In the genomic region with DNA sequence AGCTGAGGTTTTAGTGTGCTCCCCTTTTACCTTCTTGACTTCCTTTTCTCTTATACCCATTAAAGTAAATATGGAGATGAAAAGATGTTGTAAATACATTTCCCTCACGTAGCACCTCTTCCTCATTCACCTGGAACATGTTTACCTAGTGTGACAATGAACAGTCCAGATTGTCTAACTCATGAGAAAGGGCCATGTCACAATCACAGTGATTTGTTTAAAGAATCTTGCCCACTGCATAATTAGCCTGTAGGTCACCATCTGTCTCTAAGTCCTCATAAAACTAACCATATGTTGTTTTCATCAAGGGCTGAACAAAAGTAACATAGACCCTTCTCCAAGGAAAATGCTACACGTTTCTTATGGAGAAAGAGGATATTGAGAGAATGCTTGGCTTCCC, we compare ENCODE assay signal across 23 cellular contexts.
DNase-seq lines count a peak whose midpoint lies in the region; ATAC-seq and TF ChIP-seq lines count a peak whose summit lies in the region.
"Had no signal": no experiment of that assay in that cellular context is flagged by ENCODE, and none has a peak within 500 bp of the region (broad histone marks: within the 10 kb centered on the region; RNA-seq: fewer than 3 reads in every experiment).

No MANE protein-coding gene starts in this region.

- in situ Hi-C loops in GM13977 (cut with MboI; ENCODE audit: low pct_unique_long_range_greater_than_20kb, low sequenced_read_pairs, unreplicated experiment), result no loop called here

- no peaks in the 10 kb centered on the region for H3K9me3 Mint-ChIP-seq in activated naive CD4-positive, alpha-beta T cell treated with anti-CD3 and anti-CD28 coated beads, Interleukin-2, amount 50 U/mL, for 72 hours
- H3K9me3 Mint-ChIP-seq: activated CD4-positive, alpha-beta memory T cell treated with anti-CD3 and anti-CD28 coated beads for 36 hours; activated T-cell treated with anti-CD3 and anti-CD28 coated beads, Interleukin-2, amount 50 U/mL, for 24 hours; dendritic cell treated with granulocyte-macrophage colony-stimulating factor and Interleukin-4, amounts not matched to agents 40 ng/mL and 50 ng/mL, for 4 days; immature natural killer cell; stimulated activated naive B cell treated with anti-CD40 and anti-IgM and Interleukin-4, amounts not matched to agents 10 μg/mL and 1 μg/mL and 100 μg/mL, for 72 hours had no signal

- H3K4me1 ChIP-seq in PC-9 (replicated peaks; ENCODE audit: insufficient read depth), result peaks cover 43% of the 10 kb centered on the region
- H3K4me1 ChIP-seq: BE2C, HAP-1 had no signal

- no peaks in the 10 kb centered on the region for H3K36me3 ChIP-seq in PC-9 (ENCODE audit: low read depth)
- H3K36me3 ChIP-seq: BE2C, HAP-1 had no signal

- H3K9me2 ChIP-seq in PC-9 (ENCODE audit: insufficient read depth), result no peaks in the 10 kb centered on the region

- H3K4me2 ChIP-seq in PC-9, result peak overlapping the region; percentile 40

- no peak overlapping the region for H3K4me3 ChIP-seq in PC-9
- H3K4me3 ChIP-seq: HAP-1 had no signal

- CTCF ChIA-PET in PC-9 (lab: Charles Lee), result no interaction called here

- peaks cover 10% of the 10 kb centered on the region for H3K79me2 ChIP-seq in PC-9 (ENCODE audit: low read depth)

- intact Hi-C loops in PC-9 (cut with micrococcal nuclease; ENCODE audit: unreplicated experiment), result loop anchor here (5.0 kb wide), 1 partner anchor 105 kb away; no protein-coding TSS in a partner anchor
- intact Hi-C loops in left colon (cut with DNase I, micrococcal nuclease), result no loop called here

- no peak overlapping the region for H3K27ac Mint-ChIP-seq in activated naive CD4-positive, alpha-beta T cell treated with anti-CD3 and anti-CD28 coated beads, Interleukin-2, amount 50 U/mL, for 72 hours
- H3K27ac Mint-ChIP-seq: activated CD4-positive, alpha-beta memory T cell treated with anti-CD3 and anti-CD28 coated beads for 36 hours; activated T-cell treated with anti-CD3 and anti-CD28 coated beads, Interleukin-2, amount 50 U/mL, for 24 hours; dendritic cell treated with granulocyte-macrophage colony-stimulating factor and Interleukin-4, amounts not matched to agents 40 ng/mL and 50 ng/mL, for 4 days; naive thymus-derived CD8-positive, alpha-beta T cell; progenitor cell of endocrine pancreas; stimulated activated naive B cell treated with anti-CD40 and anti-IgM and Interleukin-4, amounts not matched to agents 10 μg/mL and 1 μg/mL and 100 μg/mL, for 72 hours had no signal

- BruUV-seq in PC-9 (replicated peaks; lab: Mats Ljungman, UMichigan), result no TSS peak

- H3K27me3 ChIP-seq in PC-9 (ENCODE audit: insufficient read depth, low read depth), result no peaks in the 10 kb centered on the region
- H3K27me3 ChIP-seq: BE2C, brain microvascular endothelial cell had no signal

- H3K9me3 ChIP-seq in PC-9 (ENCODE audit: insufficient read depth, low read depth), result no peaks in the 10 kb centered on the region
- H3K9me3 ChIP-seq: BE2C, HAP-1 had no signal

- no peaks in the 10 kb centered on the region for H4K20me1 ChIP-seq in PC-9 (ENCODE audit: insufficient read depth)

- H3K36me3 Mint-ChIP-seq in activated naive CD4-positive, alpha-beta T cell treated with anti-CD3 and anti-CD28 coated beads, Interleukin-2, amount 50 U/mL, for 72 hours, result peaks cover 0 to 26% of the 10 kb centered on the region in 2 donors

- no peak overlapping the region for H2AFZ ChIP-seq in PC-9

- peak overlapping the region; percentile 91 for H3K27ac ChIP-seq in PC-9
- H3K27ac ChIP-seq: brain microvascular endothelial cell had no signal

- POLR2A ChIA-PET in PC-9 (lab: Charles Lee; ENCODE audit: unreplicated experiment), result no interaction called here

- no peak for TF ChIP-seq CTCF in PC-9 (conservative IDR thresholded peaks at IDR 0.05)
- no peak for TF ChIP-seq CTCF in GM13977 (IDR thresholded peaks at IDR 0.05; ENCODE audit: extremely low read depth, insufficient read depth, missing control alignments)

- ATAC-seq in left colon (peak; percentile 94), HG02981 (IDR thresholded peaks at IDR 0.05; ENCODE audit: unreplicated experiment) (no peak)
- no peak for ATAC-seq in activated naive CD4-positive, alpha-beta T cell treated with anti-CD3 and anti-CD28 coated beads, Interleukin-2, amount 50 U/mL, for 72 hours
- ATAC-seq: naive thymus-derived CD8-positive, alpha-beta T cell; stimulated activated naive B cell treated with anti-CD40 and anti-IgM and Interleukin-4, amounts not matched to agents 10 μg/mL and 1 μg/mL and 100 μg/mL, for 72 hours had no signal

- DNase-seq in DMS 273 treated with DMSO at 0.1 percent for 48 hours (lab: John Stamatoyannopoulos, UW) (peak; percentile 96), HT-29 (ENCODE audit: low spot score) (peak; percentile 32), PC-9 (peak in 1 of 2 experiments; percentile 93), left colon (no peak), GM13977 (ENCODE audit: low spot score) (no peak)
- DNase-seq in activated naive CD4-positive, alpha-beta T cell treated with anti-CD3 and anti-CD28 coated beads, Interleukin-2, amount 50 U/mL, for 72 hours (ENCODE audit: low spot score in 2 of 2), result no peak
- DNase-seq: activated CD4-positive, alpha-beta memory T cell treated with anti-CD3 and anti-CD28 coated beads for 36 hours; activated naive CD4-positive, alpha-beta T cell treated with anti-CD3 and anti-CD28 coated beads, Interleukin-2, amount 50 U/mL, for 16 hours; activated T-cell treated with anti-CD3 and anti-CD28 coated beads, Interleukin-2, amount 50 U/mL, for 24 hours; BE2C; brain microvascular endothelial cell; DMS79; head of caudate nucleus; immature natural killer cell; Karpas-422; naive thymus-derived CD8-positive, alpha-beta T cell; NCI-H1105; stimulated activated naive B cell treated with anti-CD40 and anti-IgM and Interleukin-4, amounts not matched to agents 10 μg/mL and 1 μg/mL and 100 μg/mL, for 72 hours; trophoblast cell had no signal

- H3F3A ChIP-seq in PC-9 (ENCODE audit: insufficient read depth, low read depth), result peaks cover 25% of the 10 kb centered on the region

Comparison
In these comparisons a context has a peak if more than half of its experiments do, and no peak if none do; other contexts are left out.
1. DNase-seq: peak in DMS 273 treated with DMSO at 0.1 percent for 48 hours (single experiment) and HT-29 (single experiment); none in left colon (0 of 2), activated naive CD4-positive, alpha-beta T cell treated with anti-CD3 and anti-CD28 coated beads, Interleukin-2, amount 50 U/mL, for 72 hours (0 of 2) and GM13977 (single experiment).